In genomic region chr2:215736653-215737290, GRCh38 we compare ENCODE assay signal across 11 cellular contexts.
DNase-seq lines count a peak whose midpoint lies in the region; ATAC-seq and TF ChIP-seq lines count a peak whose summit lies in the region.
"Had no signal": no experiment of that assay in that cellular context is flagged by ENCODE, and none has a peak within 500 bp of the region (broad histone marks: within the 10 kb centered on the region; RNA-seq: fewer than 3 reads in every experiment).

No MANE protein-coding gene starts in this region.

- H2AFZ ChIP-seq in mesenchymal stem cell (ENCODE audit: low read depth, low read length), result no peak overlapping the region

- H3K79me1 ChIP-seq in mesenchymal stem cell (replicated peaks; ENCODE audit: low read length, poor library complexity, severe bottlenecking), result no peaks in the 10 kb centered on the region

- no peak overlapping the region for H3K4me3 Mint-ChIP-seq in dendritic cell treated with granulocyte-macrophage colony-stimulating factor and Interleukin-4, amounts not matched to agents 40 ng/mL and 50 ng/mL, for 4 days
- H3K4me3 Mint-ChIP-seq: naive thymus-derived CD8-positive, alpha-beta T cell had no signal

- H4K8ac ChIP-seq in mesenchymal stem cell (ENCODE audit: low read length), result no peak overlapping the region

- H3K27me3 Mint-ChIP-seq in dendritic cell treated with granulocyte-macrophage colony-stimulating factor and Interleukin-4, amounts not matched to agents 40 ng/mL and 50 ng/mL, for 4 days, result no peaks in the 10 kb centered on the region

- H3K36me3 ChIP-seq in mesenchymal stem cell (ENCODE audit: control insufficient read depth in 1 of 2, insufficient read depth in 2 of 2, low read depth in 1 of 2, low read length in 2 of 2), result no peaks in the 10 kb centered on the region
- no peaks in the 10 kb centered on the region for H3K36me3 ChIP-seq in mucosa of descending colon (ENCODE audit: low read depth)

- peaks cover 45% of the 10 kb centered on the region for H3K4me1 Mint-ChIP-seq in dendritic cell treated with granulocyte-macrophage colony-stimulating factor and Interleukin-4, amounts not matched to agents 40 ng/mL and 50 ng/mL, for 4 days (ENCODE audit: low read depth)

- no peak overlapping the region for H3K14ac ChIP-seq in mesenchymal stem cell (ENCODE audit: low read length in 2 of 2)

- no peak overlapping the region for H2AK5ac ChIP-seq in mesenchymal stem cell (ENCODE audit: low read length, severe bottlenecking)

- peaks cover 10% of the 10 kb centered on the region for H3K9me3 ChIP-seq in mesenchymal stem cell (ENCODE audit: control insufficient read depth, low read length)
- no peaks in the 10 kb centered on the region for H3K9me3 ChIP-seq in mucosa of descending colon

- peak; percentile 2 for DNase-seq in DMS114 treated with DMSO at 0.1 percent for 48 hours (lab: John Stamatoyannopoulos, UW; ENCODE audit: unreplicated experiment)
- peak; percentile 41 for DNase-seq in M059J (ENCODE audit: low read depth)
- DNase-seq in mesenchymal stem cell, result peak; percentile 76
- no peak for DNase-seq in central memory CD4-positive, alpha-beta T cell
- DNase-seq in superior temporal gyrus (ENCODE audit: extremely low spot score), result no peak
- DNase-seq in mucosa of descending colon, result no peak
- DNase-seq in GM10248 (ENCODE audit: extremely low spot score), result no peak
- DNase-seq: activated gamma-delta T cell treated with Interleukin-2 at 50 U/mL for 16 hours; naive thymus-derived CD8-positive, alpha-beta T cell; NCI-H345 had no signal

- H4K91ac ChIP-seq in mesenchymal stem cell (ENCODE audit: low read length), result no peak overlapping the region

- no peaks in the 10 kb centered on the region for H3K4me1 ChIP-seq in mesenchymal stem cell (ENCODE audit: control insufficient read depth, insufficient read depth, low read depth, low read length)
- no peaks in the 10 kb centered on the region for H3K4me1 ChIP-seq in mucosa of descending colon (ENCODE audit: low read depth)

- CTCF ChIA-PET in GM10248 (lab: Yijun Ruan, JAX), result no interaction called here

- no peak overlapping the region for H2BK15ac ChIP-seq in mesenchymal stem cell (ENCODE audit: low read depth, poor library complexity, severe bottlenecking)

- no peak overlapping the region for H3K4ac ChIP-seq in mesenchymal stem cell (ENCODE audit: low read depth in 1 of 2, low read length in 2 of 2)

- WGBS in mesenchymal stem cell, result 17% methylated on average over 4 of the region's 4 CpGs

- H2BK5ac ChIP-seq in mesenchymal stem cell (ENCODE audit: low read depth, low read length, poor library complexity, severe bottlenecking), result no peak overlapping the region

- H3K4me2 ChIP-seq in mesenchymal stem cell (ENCODE audit: low read length, poor library complexity, severe bottlenecking), result no peak overlapping the region

- H3K23ac ChIP-seq in mesenchymal stem cell (ENCODE audit: low read length in 2 of 2), result no peak overlapping the region

- peak overlapping the region; percentile 91 for H3K27ac Mint-ChIP-seq in dendritic cell treated with granulocyte-macrophage colony-stimulating factor and Interleukin-4, amounts not matched to agents 40 ng/mL and 50 ng/mL, for 4 days
- H3K27ac Mint-ChIP-seq: naive thymus-derived CD8-positive, alpha-beta T cell had no signal

- H2BK120ac ChIP-seq in mesenchymal stem cell (ENCODE audit: low read depth, low read length), result no peak overlapping the region

- H3K27me3 ChIP-seq in mesenchymal stem cell (ENCODE audit: control insufficient read depth in 1 of 2, insufficient read depth in 1 of 2, low read length in 2 of 2), result no peaks in the 10 kb centered on the region

- no peak overlapping the region for H3K18ac ChIP-seq in mesenchymal stem cell (ENCODE audit: low read depth in 1 of 2, low read length in 2 of 2)

- no peak overlapping the region for H2BK12ac ChIP-seq in mesenchymal stem cell (ENCODE audit: low read length in 2 of 2)

- peaks cover 35% of the 10 kb centered on the region for H3K36me3 Mint-ChIP-seq in dendritic cell treated with granulocyte-macrophage colony-stimulating factor and Interleukin-4, amounts not matched to agents 40 ng/mL and 50 ng/mL, for 4 days (ENCODE audit: low read depth)

- no peak overlapping the region for H3K4me3 ChIP-seq in mesenchymal stem cell (ENCODE audit: insufficient read depth in 1 of 2, low read depth in 1 of 2, low read length in 2 of 2)
- no peak overlapping the region for H3K4me3 ChIP-seq in mucosa of descending colon

- ATAC-seq in mucosa of descending colon, result no peak
- ATAC-seq: naive thymus-derived CD8-positive, alpha-beta T cell had no signal

- no peak overlapping the region for H3K27ac ChIP-seq in mesenchymal stem cell (ENCODE audit: low read length, poor library complexity, severe bottlenecking)

- TF ChIP-seq CTCF in mucosa of descending colon (IDR thresholded peaks at IDR 0.05) (no peak), GM10248 (IDR thresholded peaks at IDR 0.05; ENCODE audit: control extremely low read depth, extremely low read depth, low read depth, missing control alignments) (no peak)

- POLR2A ChIA-PET in GM10248 (lab: Yijun Ruan, JAX), result no interaction called here

- intact Hi-C loops in dendritic cell treated with granulocyte-macrophage colony-stimulating factor and Interleukin-4, amounts not matched to agents 40 ng/mL and 50 ng/mL, for 4 days (cut with micrococcal nuclease), result no loop called here
- intact Hi-C loops in mucosa of descending colon (cut with DNase I, micrococcal nuclease), result no loop called here

- peak overlapping the region; percentile 57 for H3K9ac ChIP-seq in mesenchymal stem cell (ENCODE audit: low read length)

- H3K9me3 Mint-ChIP-seq in dendritic cell treated with granulocyte-macrophage colony-stimulating factor and Interleukin-4, amounts not matched to agents 40 ng/mL and 50 ng/mL, for 4 days, result peaks cover 30% of the 10 kb centered on the region

Comparison
In these comparisons a context has a peak if more than half of its experiments do, and no peak if none do; other contexts are left out.
1. DNase-seq: peak in DMS114 treated with DMSO at 0.1 percent for 48 hours (single experiment), M059J (single experiment) and mesenchymal stem cell (single experiment); none in central memory CD4-positive, alpha-beta T cell (single experiment), superior temporal gyrus (single experiment), mucosa of descending colon (0 of 3) and GM10248 (single experiment).